ENCODE assay signal across 21 cellular contexts in the genomic region with DNA sequence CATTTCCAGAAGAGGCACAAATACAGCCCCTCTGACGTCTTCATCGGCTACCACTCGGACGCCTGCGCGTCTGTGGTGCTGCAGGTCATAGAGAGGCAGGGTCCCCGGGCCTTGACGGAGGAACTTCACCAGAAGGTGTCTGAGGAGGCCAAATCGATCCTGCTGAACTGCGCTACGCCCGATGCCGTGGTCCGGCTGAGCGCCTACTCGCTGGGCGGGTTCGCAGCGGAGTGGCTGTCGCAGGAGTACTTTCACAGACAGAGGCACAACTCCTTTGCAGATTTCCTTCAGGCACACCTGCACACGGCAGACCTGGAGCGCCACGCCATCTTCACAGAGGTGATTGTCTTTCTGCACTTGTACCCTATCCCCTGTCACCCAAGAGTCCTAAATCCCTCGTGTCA.
DNase-seq lines count a peak whose midpoint lies in the region; ATAC-seq, FAIRE-seq and TF ChIP-seq lines count a peak whose summit lies in the region.
"Had no signal": no experiment of that assay in that cellular context is flagged by ENCODE, and none has a peak within 500 bp of the region (broad histone marks: within the 10 kb centered on the region; RNA-seq: fewer than 3 reads in every experiment).

No MANE protein-coding gene starts in this region.

- no peak overlapping the region for H3K4ac ChIP-seq in neuronal stem cell (ENCODE audit: low read length)

- H3K4me3 ChIP-seq in HepG2 (replicated peaks in 1 of 3; ENCODE audit: insufficient read depth in 1 of 3, low read depth in 2 of 3, low read length in 3 of 3) (no peak overlapping the region), right lobe of liver (no peak overlapping the region), coronary artery (no peak overlapping the region), neuronal stem cell (ENCODE audit: low read length in 2 of 2) (no peak overlapping the region), suprapubic skin (no peak overlapping the region)
- H3K4me3 ChIP-seq: A549, GM23338 had no signal

- TF ChIP-seq POLR2A in HepG2 (IDR thresholded peaks at IDR 0.05; ENCODE audit: insufficient read depth in 1 of 2, low read depth in 2 of 2, low read length in 2 of 2) (no peak), right lobe of liver (IDR thresholded peaks at IDR 0.05) (no peak), suprapubic skin (IDR thresholded peaks at IDR 0.05) (no peak)

- H3K27ac ChIP-seq in HepG2 (ENCODE audit: extremely low read length, insufficient read depth, low read length) (no peak overlapping the region), right lobe of liver (no peak overlapping the region), coronary artery (no peak overlapping the region), neuronal stem cell (replicated peaks; ENCODE audit: low read length) (no peak overlapping the region), suprapubic skin (no peak overlapping the region)
- H3K27ac ChIP-seq: A549, C4-2B had no signal

- H3K4me1 ChIP-seq in HepG2 (ENCODE audit: insufficient read depth, low read length) (no peaks in the 10 kb centered on the region), right lobe of liver (no peaks in the 10 kb centered on the region), neuronal stem cell (ENCODE audit: control insufficient read depth in 2 of 2, insufficient read depth in 1 of 2, low read depth in 1 of 2, low read length in 2 of 2) (no peaks in the 10 kb centered on the region), suprapubic skin (no peaks in the 10 kb centered on the region)
- H3K4me1 ChIP-seq: A549, BE2C had no signal

- no peak for FAIRE-seq in HepG2 (lab: Jason Lieb, UNC)
- FAIRE-seq: A549, D721Med, G401.6, GM12891 had no signal

- no peak for TF ChIP-seq RAD21 in HepG2 (CRISPR knock-in tag; IDR thresholded peaks at IDR 0.05)

- BruUV-seq in HepG2 (replicated peaks; lab: Mats Ljungman, UMichigan): no TSS peak

- no peaks in the 10 kb centered on the region for H3K9me3 ChIP-seq in HepG2 (ENCODE audit: low read length)
- H3K9me3 ChIP-seq in right lobe of liver: no peaks in the 10 kb centered on the region
- peaks cover 0 to 3% of the 10 kb centered on the region in 2 donors for H3K9me3 ChIP-seq in neuronal stem cell (replicated peaks in 1 of 2; ENCODE audit: control insufficient read depth in 2 of 2, insufficient read depth in 1 of 2, low read depth in 1 of 2, low read length in 2 of 2)
- no peaks in the 10 kb centered on the region for H3K9me3 ChIP-seq in suprapubic skin
- H3K9me3 ChIP-seq: A549, BE2C had no signal

- H3K36me3 ChIP-seq in HepG2 (replicated peaks in 1 of 2; ENCODE audit: control insufficient read depth in 1 of 2, insufficient read depth in 2 of 2, low read length in 2 of 2) (peaks cover 49 to 84% of the 10 kb centered on the region in 2 experiments), right lobe of liver (peaks cover 24 to 100% (median 59%) of the 10 kb centered on the region in 4 donors), neuronal stem cell (replicated peaks in 1 of 2; ENCODE audit: control insufficient read depth in 2 of 2, insufficient read depth in 2 of 2, low read length in 2 of 2) (peaks cover 53 to 100% of the 10 kb centered on the region in 2 donors), suprapubic skin (peaks cover 100% of the 10 kb centered on the region)

- H4K20me1 ChIP-seq in HepG2 (ENCODE audit: insufficient read depth, low read length): no peaks in the 10 kb centered on the region

- H3K18ac ChIP-seq in neuronal stem cell (ENCODE audit: low read length): no peak overlapping the region

- no peak overlapping the region for H3K23ac ChIP-seq in neuronal stem cell (ENCODE audit: low read depth, low read length, poor library complexity)

- no peak overlapping the region for H2BK5ac ChIP-seq in neuronal stem cell (ENCODE audit: low read length)

- WGBS in HepG2 (ENCODE audit: low lambda C conversion rate): 96% methylated on average over 24 of the region's 24 CpGs
- WGBS in right lobe of liver (ENCODE audit: insufficient coverage, low coverage, low lambda C conversion rate, missing lambda C conversion rate): no CpG with 5 or more reads among the region's 24 CpGs
- WGBS in neuronal stem cell (ENCODE audit: extremely low coverage in 2 of 2, insufficient read length in 2 of 2, insufficient replicate concordance in 1 of 2), 2 donors: no CpG with 5 or more reads among the region's 24 CpGs
- WGBS in suprapubic skin: 96% methylated on average over 15 of the region's 24 CpGs

- H2BK15ac ChIP-seq in neuronal stem cell (ENCODE audit: low read length): no peak overlapping the region

- intact Hi-C loops in HepG2 (cut with micrococcal nuclease; ENCODE audit: unreplicated experiment) (no loop called here), right lobe of liver (cut with DNase I) (no loop called here)

- H3K79me2 ChIP-seq in HepG2 (ENCODE audit: insufficient read depth, low read length): no peaks in the 10 kb centered on the region

- peak overlapping the region; percentile 14 for H3K14ac ChIP-seq in neuronal stem cell (ENCODE audit: low read length)

- H2AFZ ChIP-seq in HepG2 (ENCODE audit: low read length) (no peak overlapping the region), neuronal stem cell (ENCODE audit: low read length) (no peak overlapping the region)
- H2AFZ ChIP-seq: GM23338 had no signal

- no peak overlapping the region for H3K4me2 ChIP-seq in HepG2 (ENCODE audit: low read depth, low read length)
- H3K4me2 ChIP-seq in neuronal stem cell (ENCODE audit: insufficient read depth, low read length, poor library complexity, severe bottlenecking): no peak overlapping the region
- H3K4me2 ChIP-seq: A549, GM23338 had no signal

- H2BK12ac ChIP-seq in neuronal stem cell (ENCODE audit: low read length): no peak overlapping the region

- H4K91ac ChIP-seq in neuronal stem cell (ENCODE audit: low read depth, low read length, poor library complexity): no peak overlapping the region

- CTCF ChIA-PET in HepG2 (lab: Yijun Ruan, JAX; ENCODE audit: low intra/inter-chr PET ratio, low total read pairs): no interaction called here

- in situ Hi-C loops in HepG2 (cut with HindIII; ENCODE audit: extremely low pct_ligation_motif_present, low pct_unique_long_range_greater_than_20kb): no loop called here

- no peak overlapping the region for H2BK120ac ChIP-seq in neuronal stem cell (ENCODE audit: low read depth, low read length)

- no peaks in the 10 kb centered on the region for H3K79me1 ChIP-seq in neuronal stem cell (ENCODE audit: low read depth, low read length)

- H4K8ac ChIP-seq in neuronal stem cell (ENCODE audit: low read depth, low read length): no peak overlapping the region

- no peak overlapping the region for H3K9ac ChIP-seq in HepG2 (ENCODE audit: insufficient read depth, low read depth, low read length)
- no peak overlapping the region for H3K9ac ChIP-seq in neuronal stem cell (ENCODE audit: low read depth, low read length, poor library complexity)

- TF ChIP-seq CTCF in HepG2 (CRISPR knock-in tag; IDR thresholded peaks at IDR 0.05) (no peak), right lobe of liver (IDR thresholded peaks at IDR 0.05) (no peak), coronary artery (IDR thresholded peaks at IDR 0.05) (no peak), suprapubic skin (IDR thresholded peaks at IDR 0.05) (no peak)

- POLR2A ChIA-PET in HepG2 (lab: Yijun Ruan, JAX): no interaction called here

- no peak for ATAC-seq in HepG2
- no peak for ATAC-seq in right lobe of liver
- no peak for ATAC-seq in esophagus mucosa
- ATAC-seq in GM19463 (IDR thresholded peaks at IDR 0.05; ENCODE audit: unreplicated experiment): no peak
- ATAC-seq: A549, GM23338 had no signal

- DNase-seq in HepG2 (ENCODE audit: low spot score) (no peak), right lobe of liver (no peak), coronary artery (ENCODE audit: low spot score) (peak; percentile 65), neuronal stem cell (ENCODE audit: low spot score) (no peak), suprapubic skin (ENCODE audit: low spot score in 2 of 2) (peak; percentile 55 to 57), NCI-H748 (lab: John Stamatoyannopoulos, UW; ENCODE audit: unreplicated experiment) (no peak)
- DNase-seq: BE2C; CD4-positive, alpha-beta memory T cell; COR-L47; DMS153; DMS79 treated with DMSO at 0.1 percent for 48 hours; EL; H7 had no signal

- no peak overlapping the region for H2AK5ac ChIP-seq in neuronal stem cell (ENCODE audit: low read depth, low read length)

- TF ChIP-seq EP300 in HepG2 (IDR thresholded peaks at IDR 0.05; ENCODE audit: low read depth in 2 of 2, low read length in 2 of 2): no peak
- TF ChIP-seq EP300 in HepG2 (CRISPR knock-in tag; IDR thresholded peaks at IDR 0.05; ENCODE audit: borderline replicate concordance): no peak
- no peak for TF ChIP-seq EP300 in suprapubic skin (IDR thresholded peaks at IDR 0.05)

- no peaks in the 10 kb centered on the region for H3K27me3 ChIP-seq in HepG2 (ENCODE audit: control insufficient read depth in 1 of 2, insufficient read depth in 2 of 2, low read length in 2 of 2)
- no peaks in the 10 kb centered on the region for H3K27me3 ChIP-seq in right lobe of liver
- H3K27me3 ChIP-seq in neuronal stem cell (ENCODE audit: control insufficient read depth in 3 of 3, insufficient read depth in 3 of 3, low read depth in 1 of 3, low read length in 3 of 3): no peaks in the 10 kb centered on the region
- no peaks in the 10 kb centered on the region for H3K27me3 ChIP-seq in suprapubic skin
- H3K27me3 ChIP-seq: BE2C had no signal

TF ChIP-seq in HepG2, 621 proteins besides CTCF, POLR2A, EP300 and RAD21 (continues in another document):
- TF ChIP-seq ZNF777 (CRISPR knock-in tag; IDR thresholded peaks at IDR 0.05) (no peak), ATAD3A (CRISPR knock-in tag; IDR thresholded peaks at IDR 0.05) (no peak), ZNF501 (CRISPR knock-in tag; IDR thresholded peaks at IDR 0.05) (0 out of 2 replicates have a peak, but pooled peaks have one; percentile 15), KLF11 (CRISPR knock-in tag; IDR thresholded peaks at IDR 0.05) (no peak)

Comparison
In these comparisons a context has a peak if more than half of its experiments do, and no peak if none do; other contexts are left out.
1. DNase-seq: peak in coronary artery (single experiment) and suprapubic skin (2 of 2); none in HepG2 (single experiment), right lobe of liver (0 of 3), neuronal stem cell (single experiment) and NCI-H748 (single experiment).